Comparison of ENCODE assay signal across 10 cellular contexts in genomic region chr2:122748552-122749011, GRCh38.
DNase-seq lines count a peak whose midpoint lies in the region; ATAC-seq and TF ChIP-seq lines count a peak whose summit lies in the region.
"Had no signal": no experiment of that assay in that cellular context is flagged by ENCODE, and none has a peak within 500 bp of the region (broad histone marks: within the 10 kb centered on the region; RNA-seq: fewer than 3 reads in every experiment).

No MANE protein-coding gene starts in this region.

- H3K4me3 Mint-ChIP-seq in CD8-positive, alpha-beta T cell = no peak overlapping the region

- no peaks in the 10 kb centered on the region for H3K4me1 Mint-ChIP-seq in CD8-positive, alpha-beta T cell (ENCODE audit: low read depth)

- in situ Hi-C loops in ACHN (cut with HindIII; ENCODE audit: low pct_ligation_motif_present, low pct_unique_long_range_greater_than_20kb, low sequenced_read_pairs) = no loop called here

- 42% methylated on average over 4 of the region's 4 CpGs for WGBS in right cardiac atrium

- no peaks in the 10 kb centered on the region for H3K4me1 ChIP-seq in right cardiac atrium (ENCODE audit: control insufficient read depth, insufficient read depth, low read length)
- H3K4me1 ChIP-seq in CD8-positive, alpha-beta T cell (ENCODE audit: insufficient read depth, low read length) = no peaks in the 10 kb centered on the region
- H3K4me1 ChIP-seq: parathyroid adenoma had no signal

- H3K9me3 ChIP-seq in right cardiac atrium (ENCODE audit: control insufficient read depth, low read length) = no peaks in the 10 kb centered on the region
- H3K9me3 ChIP-seq in CD8-positive, alpha-beta T cell (ENCODE audit: low read length) = no peaks in the 10 kb centered on the region

- TF ChIP-seq CTCF in CD8-positive, alpha-beta T cell (IDR thresholded peaks at IDR 0.05) = no peak

- CTCF ChIA-PET in CD8-positive, alpha-beta T cell (lab: Charles Lee) = no interaction called here

- peaks cover 4% of the 10 kb centered on the region for H3K9me3 Mint-ChIP-seq in CD8-positive, alpha-beta T cell

- intact Hi-C loops in right cardiac atrium (cut with DNase I) = no loop called here
- intact Hi-C loops in CD8-positive, alpha-beta T cell (cut with DNase I, micrococcal nuclease) = no loop called here

- H3K4me3 ChIP-seq in right cardiac atrium (ENCODE audit: low read length) = no peak overlapping the region
- no peak overlapping the region for H3K4me3 ChIP-seq in CD8-positive, alpha-beta T cell (ENCODE audit: low read depth, low read length)
- H3K4me3 ChIP-seq: K562 had no signal

- H3K27ac ChIP-seq in right cardiac atrium (ENCODE audit: low read length) = no peak overlapping the region
- H3K27ac ChIP-seq in CD8-positive, alpha-beta T cell (ENCODE audit: low read depth, low read length) = no peak overlapping the region
- H3K27ac ChIP-seq: parathyroid adenoma had no signal

- DNase-seq in ACHN (peak; percentile 24), HCEC 1CT (peak; percentile 79), SW480 (ENCODE audit: low spot score) (peak; percentile 76), right cardiac atrium (peak in 1 of 3 donors; percentile 7), amniotic stem cell (lab: John Stamatoyannopoulos, UW) (no peak)
- no peak for DNase-seq in stimulated activated CD4-positive, alpha-beta T cell treated with anti-CD3 and anti-CD28 coated beads, Interleukin-12 subunit alpha, Interleukin-12 subunit beta, amount 100 ng/mL, for 4 hours
- DNase-seq in CD8-positive, alpha-beta T cell = no peak

- ATAC-seq in right cardiac atrium = peak; percentile 38 to 61
- no peak for ATAC-seq in CD8-positive, alpha-beta T cell
- ATAC-seq in GM18870 (IDR thresholded peaks at IDR 0.05; ENCODE audit: unreplicated experiment) = no peak
- ATAC-seq: K562 had no signal

- no peaks in the 10 kb centered on the region for H3K27me3 ChIP-seq in right cardiac atrium (ENCODE audit: control insufficient read depth, insufficient read depth)
- H3K27me3 ChIP-seq in CD8-positive, alpha-beta T cell (ENCODE audit: insufficient read depth, low read length) = no peaks in the 10 kb centered on the region

- no peak overlapping the region for H3K27ac Mint-ChIP-seq in CD8-positive, alpha-beta T cell

- H3K27me3 Mint-ChIP-seq in CD8-positive, alpha-beta T cell (ENCODE audit: low read depth) = no peaks in the 10 kb centered on the region

- POLR2A ChIA-PET in CD8-positive, alpha-beta T cell (lab: Charles Lee) = no interaction called here

- H3K36me3 ChIP-seq in CD8-positive, alpha-beta T cell (ENCODE audit: insufficient read depth, low read length) = no peaks in the 10 kb centered on the region

- no peaks in the 10 kb centered on the region for H3K36me3 Mint-ChIP-seq in CD8-positive, alpha-beta T cell

Comparison
In these comparisons a context has a peak if more than half of its experiments do, and no peak if none do; other contexts are left out.
1. DNase-seq: peak in ACHN (single experiment), HCEC 1CT (single experiment) and SW480 (single experiment); none in amniotic stem cell (single experiment), stimulated activated CD4-positive, alpha-beta T cell treated with anti-CD3 and anti-CD28 coated beads, Interleukin-12 subunit alpha, Interleukin-12 subunit beta, amount 100 ng/mL, for 4 hours (single experiment) and CD8-positive, alpha-beta T cell (0 of 7).
2. ATAC-seq: peak in right cardiac atrium (2 of 2); none in CD8-positive, alpha-beta T cell (single experiment) and GM18870 (single experiment).